In genomic region chr6:169255643-169256042, GRCh38 we compare ENCODE assay signal across 33 cellular contexts. TPM values are rescaled to one million over a fixed set of nuclear protein-coding genes. Genes with fewer than 3 reads are reported as not detected.
"Had no signal": no experiment of that assay in that cellular context is flagged by ENCODE, and none has a peak within 500 bp of the region (broad histone marks: within the 10 kb centered on the region; RNA-seq: fewer than 3 reads in every experiment).

No MANE protein-coding gene starts in this region.

- H3K9me3 Mint-ChIP-seq: activated CD4-positive, alpha-beta memory T cell treated with anti-CD3 and anti-CD28 coated beads for 36 hours; activated CD4-positive, alpha-beta T cell treated with anti-CD3 and anti-CD28 coated beads, Interleukin-2, amount 10 ng/mL, durations not matched to agents 24 days and 14 days; activated naive CD4-positive, alpha-beta T cell treated with anti-CD3 and anti-CD28 coated beads for 36 hours; activated naive CD4-positive, alpha-beta T cell treated with anti-CD3 and anti-CD28 coated beads, Interleukin-2, amount 50 U/mL, for 24 hours; activated naive CD8-positive, alpha-beta T cell treated with anti-CD3 and anti-CD28 coated beads for 36 hours; activated naive CD8-positive, alpha-beta T cell treated with anti-CD3 and anti-CD28 coated beads, Interleukin-2, amount 50 U/mL, for 24 hours; activated T-helper 1 cell treated with anti-CD3 and anti-CD28 coated beads, Interleukin-12 subunit alpha, Interleukin-12 subunit beta, Interleukin-2, Interleukin-4 antibody, amounts not matched to agents 30 ng/mL and 10 ng/mL and 1 ng/mL, durations not matched to agents 14 hours and 24 hours and 36 hours; activated T-helper 2 cell treated with anti-CD3 and anti-CD28 coated beads, Interferon-gamma antibody, Interleukin-2, Interleukin-4, amounts not matched to agents 10 μg/mL and 5 μg/mL and 100 μg/mL, durations not matched to agents 14 hours and 24 hours and 36 hours; effector memory CD8-positive, alpha-beta T cell had no signal

- H3K4me3 Mint-ChIP-seq: activated CD4-positive, alpha-beta memory T cell treated with anti-CD3 and anti-CD28 coated beads for 36 hours; activated CD4-positive, alpha-beta T cell treated with anti-CD3 and anti-CD28 coated beads for 36 hours; activated CD4-positive, alpha-beta T cell treated with anti-CD3 and anti-CD28 coated beads, Interleukin-2, amount 10 ng/mL, durations not matched to agents 24 days and 14 days; activated CD8-positive, alpha-beta memory T cell treated with anti-CD3 and anti-CD28 coated beads, Interleukin-2, amount 10 ng/mL, durations not matched to agents 7 days and 5 days; activated CD8-positive, alpha-beta T cell treated with anti-CD3 and anti-CD28 coated beads, Interleukin-2, amount 10 ng/mL, durations not matched to agents 7 days and 5 days; activated naive CD4-positive, alpha-beta T cell treated with anti-CD3 and anti-CD28 coated beads for 36 hours; activated naive CD4-positive, alpha-beta T cell treated with anti-CD3 and anti-CD28 coated beads, Interleukin-2, amount 50 U/mL, for 24 hours; activated naive CD8-positive, alpha-beta T cell treated with anti-CD3 and anti-CD28 coated beads for 36 hours; activated naive CD8-positive, alpha-beta T cell treated with anti-CD3 and anti-CD28 coated beads, Interleukin-2, amount 50 U/mL, for 24 hours; activated T-helper 1 cell treated with anti-CD3 and anti-CD28 coated beads, Interleukin-12 subunit alpha, Interleukin-12 subunit beta, Interleukin-2, Interleukin-4 antibody, amounts not matched to agents 30 ng/mL and 10 ng/mL and 1 ng/mL, durations not matched to agents 14 hours and 24 hours and 36 hours; effector memory CD8-positive, alpha-beta T cell had no signal

- H3K36me3 Mint-ChIP-seq: activated CD4-positive, alpha-beta memory T cell treated with anti-CD3 and anti-CD28 coated beads for 36 hours; activated CD8-positive, alpha-beta memory T cell treated with anti-CD3 and anti-CD28 coated beads, Interleukin-2, amount 10 ng/mL, durations not matched to agents 7 days and 5 days; activated naive CD4-positive, alpha-beta T cell treated with anti-CD3 and anti-CD28 coated beads, Interleukin-2, amount 50 U/mL, for 24 hours; activated naive CD8-positive, alpha-beta T cell treated with anti-CD3 and anti-CD28 coated beads for 36 hours had no signal

- H3K9me3 ChIP-seq: adrenal gland, body of pancreas, esophagus squamous epithelium had no signal

- H3K4me1 ChIP-seq: adrenal gland had no signal

- H3K4me3 ChIP-seq: adrenal gland, body of pancreas, esophagus squamous epithelium, gastroesophageal sphincter had no signal

- H3K27ac Mint-ChIP-seq: activated CD4-positive, alpha-beta memory T cell treated with anti-CD3 and anti-CD28 coated beads for 36 hours; activated CD4-positive, alpha-beta T cell treated with anti-CD3 and anti-CD28 coated beads for 36 hours; activated CD4-positive, alpha-beta T cell treated with anti-CD3 and anti-CD28 coated beads, Interleukin-2, amount 10 ng/mL, durations not matched to agents 24 days and 14 days; activated CD8-positive, alpha-beta memory T cell treated with anti-CD3 and anti-CD28 coated beads, Interleukin-2, amount 10 ng/mL, durations not matched to agents 7 days and 5 days; activated CD8-positive, alpha-beta T cell treated with anti-CD3 and anti-CD28 coated beads, Interleukin-2, amount 10 ng/mL, durations not matched to agents 7 days and 5 days; activated naive CD4-positive, alpha-beta T cell treated with anti-CD3 and anti-CD28 coated beads for 36 hours; activated naive CD4-positive, alpha-beta T cell treated with anti-CD3 and anti-CD28 coated beads, Interleukin-2, amount 50 U/mL, for 24 hours; activated naive CD8-positive, alpha-beta T cell treated with anti-CD3 and anti-CD28 coated beads for 36 hours; activated naive CD8-positive, alpha-beta T cell treated with anti-CD3 and anti-CD28 coated beads, Interleukin-2, amount 50 U/mL, for 24 hours; activated T-helper 1 cell treated with anti-CD3 and anti-CD28 coated beads, Interleukin-12 subunit alpha, Interleukin-12 subunit beta, Interleukin-2, Interleukin-4 antibody, amounts not matched to agents 30 ng/mL and 10 ng/mL and 1 ng/mL, durations not matched to agents 14 hours and 24 hours and 36 hours; activated T-helper 2 cell treated with anti-CD3 and anti-CD28 coated beads, Interferon-gamma antibody, Interleukin-2, Interleukin-4, amounts not matched to agents 10 μg/mL and 5 μg/mL and 100 μg/mL, durations not matched to agents 14 hours and 24 hours and 36 hours; effector memory CD8-positive, alpha-beta T cell had no signal

- H3K36me3 ChIP-seq: adrenal gland, esophagus squamous epithelium, gastroesophageal sphincter had no signal

- H3K27ac ChIP-seq: adrenal gland, body of pancreas, epithelial cell of prostate, esophagus squamous epithelium, gastroesophageal sphincter had no signal

- DNase-seq: activated CD4-positive, alpha-beta memory T cell treated with anti-CD3 and anti-CD28 coated beads for 36 hours; activated CD4-positive, alpha-beta T cell treated with anti-CD3 and anti-CD28 coated beads for 36 hours; activated CD4-positive, alpha-beta T cell treated with anti-CD3 and anti-CD28 coated beads, Interleukin-2, amount 10 ng/mL, durations not matched to agents 24 days and 14 days; activated CD4-positive, CD25-positive, alpha-beta regulatory T cell; activated CD4-positive, CD25-positive, alpha-beta regulatory T cell treated with anti-CD3 and anti-CD28 coated beads, Interleukin-2, amount 50 U/mL, for 72 hours; activated CD8-positive, alpha-beta memory T cell treated with anti-CD3 and anti-CD28 coated beads, Interleukin-2, amount 10 ng/mL, durations not matched to agents 7 days and 5 days; activated CD8-positive, alpha-beta memory T cell treated with anti-CD3 and anti-CD28 coated beads, Interleukin-2, amount 50 U/mL, for 4 hours; activated CD8-positive, alpha-beta T cell treated with anti-CD3 and anti-CD28 coated beads, Interleukin-2, amount 10 ng/mL, durations not matched to agents 7 days and 5 days; activated effector memory CD4-positive, alpha-beta T cell treated with anti-CD3 and anti-CD28 coated beads, Interleukin-2, amount 50 U/mL, for 16 hours; activated naive CD4-positive, alpha-beta T cell treated with anti-CD3 and anti-CD28 coated beads for 36 hours; activated naive CD8-positive, alpha-beta T cell treated with anti-CD3 and anti-CD28 coated beads for 36 hours; activated naive CD8-positive, alpha-beta T cell treated with anti-CD3 and anti-CD28 coated beads, Interleukin-2, amount 50 U/mL, for 24 hours; activated T-cell treated with anti-CD3 and anti-CD28 coated beads, Interleukin-2, amount 50 U/mL, for 1 hour; activated T-cell treated with anti-CD3 and anti-CD28 coated beads, Interleukin-2, amount 50 U/mL, for 48 hours; amygdala; body of pancreas; caudate nucleus; cortex of kidney; dermis blood vessel endothelial cell; effector CD4-positive, alpha-beta T cell; effector memory CD8-positive, alpha-beta T cell; esophagus squamous epithelium; foreskin melanocyte; T-helper 2 cell had no signal

- ATAC-seq: activated CD4-positive, alpha-beta T cell treated with anti-CD3 and anti-CD28 coated beads for 36 hours; activated CD8-positive, alpha-beta memory T cell treated with anti-CD3 and anti-CD28 coated beads, Interleukin-2, amount 10 ng/mL, durations not matched to agents 7 days and 5 days; activated CD8-positive, alpha-beta T cell treated with anti-CD3 and anti-CD28 coated beads, Interleukin-2, amount 10 ng/mL, durations not matched to agents 7 days and 5 days; activated naive CD8-positive, alpha-beta T cell treated with anti-CD3 and anti-CD28 coated beads, Interleukin-2, amount 50 U/mL, for 24 hours; body of pancreas; effector memory CD8-positive, alpha-beta T cell; gastroesophageal sphincter had no signal

RNA-seq across cellular contexts. Expression of gene THBS2, which starts 2.0 kb away (rescaled TPM):
- total RNA-seq: activated CD4-positive, alpha-beta memory T cell treated with anti-CD3 and anti-CD28 coated beads for 36 hours; activated CD4-positive, alpha-beta T cell treated with anti-CD3 and anti-CD28 coated beads for 36 hours; activated CD4-positive, alpha-beta T cell treated with anti-CD3 and anti-CD28 coated beads, Interleukin-2, amount 10 ng/mL, durations not matched to agents 24 days and 14 days; activated CD8-positive, alpha-beta memory T cell treated with anti-CD3 and anti-CD28 coated beads for 36 hours; activated CD8-positive, alpha-beta memory T cell treated with anti-CD3 and anti-CD28 coated beads, Interleukin-2, amount 10 ng/mL, durations not matched to agents 7 days and 5 days; activated CD8-positive, alpha-beta T cell treated with anti-CD3 and anti-CD28 coated beads, Interleukin-2, amount 10 ng/mL, durations not matched to agents 7 days and 5 days; activated naive CD4-positive, alpha-beta T cell treated with anti-CD3 and anti-CD28 coated beads for 36 hours; activated naive CD8-positive, alpha-beta T cell treated with anti-CD3 and anti-CD28 coated beads for 36 hours; activated T-helper 1 cell treated with anti-CD3 and anti-CD28 coated beads, Interleukin-12 subunit alpha, Interleukin-12 subunit beta, Interleukin-2, Interleukin-4 antibody, amounts not matched to agents 30 ng/mL and 10 ng/mL and 1 ng/mL, durations not matched to agents 14 hours and 24 hours and 36 hours; activated T-helper 2 cell treated with anti-CD3 and anti-CD28 coated beads, Interferon-gamma antibody, Interleukin-2, Interleukin-4, amounts not matched to agents 10 μg/mL and 5 μg/mL and 100 μg/mL, durations not matched to agents 14 hours and 24 hours and 36 hours; endothelial cell of umbilical vein; T-helper 1 cell treated with Interleukin-12 subunit alpha and Interleukin-12 subunit beta and Interleukin-4 antibody, amounts not matched to agents 30 ng/mL and 1 ng/mL, for 36 hours had no signal
